ENCODE assay signal across 9 cellular contexts in genomic region chr1:161172776-161173376, GRCh38. TPM values are rescaled to one million over a fixed set of nuclear protein-coding genes. Genes with fewer than 3 reads are reported as not detected.
DNase-seq lines count a peak whose midpoint lies in the region; ATAC-seq and TF ChIP-seq lines count a peak whose summit lies in the region.
"Had no signal": no experiment of that assay in that cellular context is flagged by ENCODE, and none has a peak within 500 bp of the region (broad histone marks: within the 10 kb centered on the region; RNA-seq: fewer than 3 reads in every experiment).

No MANE protein-coding gene starts in this region.

- no peak overlapping the region for H3K27ac ChIP-seq in CD8-positive, alpha-beta memory T cell (ENCODE audit: low read depth, low read length)
- H3K27ac ChIP-seq in gastrocnemius medialis = peak overlapping the region; percentile 20 to 62 (median 50)

- in situ Hi-C loops in gastrocnemius medialis (cut with MboI; ENCODE audit: low sequenced_read_pairs in 4 of 4) = loop anchor here in 1 of 4 donors (10.0 kb wide), 1 partner anchor 52 kb away; the partner anchor contains the start of genes APOA2 and TOMM40L

- CTCF ChIA-PET in CD8-positive, alpha-beta memory T cell (lab: Charles Lee) = no interaction called here

- H3K4me1 Mint-ChIP-seq in CD8-positive, alpha-beta memory T cell = peaks cover 53 to 69% (median 65%) of the 10 kb centered on the region in 3 donors
- H3K4me1 Mint-ChIP-seq in T-helper 17 cell = peaks cover 52% of the 10 kb centered on the region

- peaks cover 18% of the 10 kb centered on the region for H3K4me1 ChIP-seq in CD8-positive, alpha-beta memory T cell (ENCODE audit: insufficient read depth, low read length)
- H3K4me1 ChIP-seq in gastrocnemius medialis = peaks cover 19 to 23% of the 10 kb centered on the region in 2 donors

- intact Hi-C loops in gastrocnemius medialis (cut with DNase I; ENCODE audit: low total_unique reads) = no loop called here

- peak overlapping the region in 5 of 8 donors; percentile 29 to 95 (median 66) for H3K27ac Mint-ChIP-seq in CD8-positive, alpha-beta memory T cell
- peak overlapping the region; percentile 87 for H3K27ac Mint-ChIP-seq in T-helper 17 cell

- H3K9me3 Mint-ChIP-seq in CD8-positive, alpha-beta memory T cell = no peaks in the 10 kb centered on the region

- no peak for TF ChIP-seq POLR2A in gastrocnemius medialis (IDR thresholded peaks at IDR 0.05)

- DNase-seq in CD8-positive, alpha-beta memory T cell = no peak
- no peak for DNase-seq in T-helper 17 cell
- DNase-seq in fibroblast of the aortic adventitia (ENCODE audit: low read depth) = peak; percentile 90
- peak; percentile 32 to 56 for DNase-seq in gastrocnemius medialis
- no peak for DNase-seq in SIG-M5 (lab: John Stamatoyannopoulos, UW)
- no peak for DNase-seq in NCI-H2081 (lab: John Stamatoyannopoulos, UW)
- DNase-seq: NCI-H1048 had no signal

- peaks cover 0 to 82% (median 19%) of the 10 kb centered on the region in 3 donors for H3K36me3 Mint-ChIP-seq in CD8-positive, alpha-beta memory T cell
- H3K36me3 Mint-ChIP-seq in T-helper 17 cell (ENCODE audit: low read depth) = peaks cover 12% of the 10 kb centered on the region

- POLR2A ChIA-PET in CD8-positive, alpha-beta memory T cell (lab: Charles Lee) = no interaction called here

- H3K27me3 Mint-ChIP-seq in CD8-positive, alpha-beta memory T cell = peaks cover 0 to 5% of the 10 kb centered on the region in 2 donors
- no peaks in the 10 kb centered on the region for H3K27me3 Mint-ChIP-seq in T-helper 17 cell

- H3K36me3 ChIP-seq in CD8-positive, alpha-beta memory T cell (ENCODE audit: insufficient read depth, low read length) = peaks cover 53% of the 10 kb centered on the region
- H3K36me3 ChIP-seq in gastrocnemius medialis = peaks cover 5 to 67% of the 10 kb centered on the region in 2 donors

- H3K4me3 ChIP-seq in CD8-positive, alpha-beta memory T cell (ENCODE audit: low read length) = no peak overlapping the region
- no peak overlapping the region for H3K4me3 ChIP-seq in fibroblast of the aortic adventitia (ENCODE audit: low read depth, low read length)
- H3K4me3 ChIP-seq in gastrocnemius medialis = no peak overlapping the region

- no peak for TF ChIP-seq CTCF in fibroblast of the aortic adventitia (IDR thresholded peaks at IDR 0.05; ENCODE audit: insufficient read depth, low read length)
- TF ChIP-seq CTCF in gastrocnemius medialis (IDR thresholded peaks at IDR 0.05 in 4 of 5, conservative IDR thresholded peaks at IDR 0.05 in 1 of 5) = no peak

- no peak for ATAC-seq in T-helper 17 cell
- peak; percentile 15 to 19 for ATAC-seq in gastrocnemius medialis
- no peak for ATAC-seq in HG02852 (IDR thresholded peaks at IDR 0.05; ENCODE audit: unreplicated experiment)
- no peak for ATAC-seq in HG03432 (IDR thresholded peaks at IDR 0.05; ENCODE audit: unreplicated experiment)

- peak overlapping the region in 1 of 7 donors; percentile 77 for H3K4me3 Mint-ChIP-seq in CD8-positive, alpha-beta memory T cell
- H3K4me3 Mint-ChIP-seq in T-helper 17 cell = no peak overlapping the region

- H3K27me3 ChIP-seq in CD8-positive, alpha-beta memory T cell (ENCODE audit: insufficient read depth, low read length, poor library complexity, severe bottlenecking) = no peaks in the 10 kb centered on the region
- H3K27me3 ChIP-seq in gastrocnemius medialis = no peaks in the 10 kb centered on the region

- no peaks in the 10 kb centered on the region for H3K9me3 ChIP-seq in CD8-positive, alpha-beta memory T cell (ENCODE audit: low read length)
- H3K9me3 ChIP-seq in T-helper 17 cell (ENCODE audit: control insufficient read depth, low read length, poor library complexity, severe bottlenecking) (no peaks in the 10 kb centered on the region), gastrocnemius medialis (no peaks in the 10 kb centered on the region)

RNA-seq across cellular contexts. Expression of gene B4GALT3, which starts 4.4 kb away (rescaled TPM):
- 10 to 100 TPM; 59.4 to 60.9 TPM for total RNA-seq in CD8-positive, alpha-beta memory T cell
- 58.9 TPM for polyA plus RNA-seq in CD8-positive, alpha-beta memory T cell
- total RNA-seq in T-helper 17 cell (10 to 100 TPM; 43.7 to 49.2 TPM), fibroblast of the aortic adventitia (ENCODE audit: low replicate concordance) (8.3 and 11.4 TPM in 2 replicates), gastrocnemius medialis (10 to 100 TPM; 35.5 to 47.7 (median 43.7) TPM)

RNA-seq across cellular contexts. Expression of gene PPOX, which starts 6.7 kb away (rescaled TPM):
- total RNA-seq in CD8-positive, alpha-beta memory T cell = 10 to 100 TPM; 24.4 to 31.3 TPM
- 17.6 TPM for polyA plus RNA-seq in CD8-positive, alpha-beta memory T cell
- total RNA-seq in T-helper 17 cell (10 to 100 TPM; 40.4 to 43.7 TPM), fibroblast of the aortic adventitia (ENCODE audit: low replicate concordance) (14.0 and 16.0 TPM in 2 replicates), gastrocnemius medialis (10 to 100 TPM in 2 of 4 donors, 1 to 10 TPM in 2; 4.0 to 14.7 (median 7.3) TPM)

RNA-seq across cellular contexts. Expression of gene USP21, which starts 13.6 kb away (rescaled TPM):
- 10 to 100 TPM; 26.1 to 27.4 TPM for total RNA-seq in CD8-positive, alpha-beta memory T cell
- polyA plus RNA-seq in CD8-positive, alpha-beta memory T cell = 28.3 TPM
- total RNA-seq in T-helper 17 cell (10 to 100 TPM; 35.9 to 37.0 TPM), fibroblast of the aortic adventitia (ENCODE audit: low replicate concordance) (6.1 and 11.6 TPM in 2 replicates), gastrocnemius medialis (10 to 100 TPM; 16.5 to 20.8 (median 18.0) TPM)

RNA-seq across cellular contexts. Expression of gene UFC1, which starts 19.1 kb away (rescaled TPM):
- 100 to 1,000 TPM; 109 to 118 TPM for total RNA-seq in CD8-positive, alpha-beta memory T cell
- 174 TPM for polyA plus RNA-seq in CD8-positive, alpha-beta memory T cell
- total RNA-seq in T-helper 17 cell (100 to 1,000 TPM; 152 to 154 TPM), fibroblast of the aortic adventitia (ENCODE audit: low replicate concordance) (65.3 and 111 TPM in 2 replicates), gastrocnemius medialis (10 to 100 TPM; 57.9 to 66.7 (median 63.5) TPM)

RNA-seq across cellular contexts. Expression of gene ADAMTS4, which starts 26.0 kb away (rescaled TPM):
- total RNA-seq in CD8-positive, alpha-beta memory T cell = under 1 TPM; 0.37 to 0.58 TPM
- polyA plus RNA-seq in CD8-positive, alpha-beta memory T cell = 0.17 TPM
- total RNA-seq in T-helper 17 cell (under 1 TPM; 0.31 to 0.77 TPM), fibroblast of the aortic adventitia (ENCODE audit: low replicate concordance) (1.1 and 3.1 TPM in 2 replicates), gastrocnemius medialis (10 to 100 TPM in 1 of 4 donors, 1 to 10 TPM in 3; 1.2 to 12.4 (median 5.2) TPM)

Comparison
In these comparisons a context has a peak if more than half of its experiments do, and no peak if none do; other contexts are left out.
1. DNase-seq: peak in fibroblast of the aortic adventitia (single experiment) and gastrocnemius medialis (2 of 2); none in CD8-positive, alpha-beta memory T cell (0 of 5), T-helper 17 cell (0 of 3), SIG-M5 (single experiment) and NCI-H2081 (0 of 2).
2. ATAC-seq: peak in gastrocnemius medialis (2 of 2); none in T-helper 17 cell (single experiment), HG02852 (single experiment) and HG03432 (single experiment).